ENCODE assay signal across 8 cellular contexts in the genomic region with DNA sequence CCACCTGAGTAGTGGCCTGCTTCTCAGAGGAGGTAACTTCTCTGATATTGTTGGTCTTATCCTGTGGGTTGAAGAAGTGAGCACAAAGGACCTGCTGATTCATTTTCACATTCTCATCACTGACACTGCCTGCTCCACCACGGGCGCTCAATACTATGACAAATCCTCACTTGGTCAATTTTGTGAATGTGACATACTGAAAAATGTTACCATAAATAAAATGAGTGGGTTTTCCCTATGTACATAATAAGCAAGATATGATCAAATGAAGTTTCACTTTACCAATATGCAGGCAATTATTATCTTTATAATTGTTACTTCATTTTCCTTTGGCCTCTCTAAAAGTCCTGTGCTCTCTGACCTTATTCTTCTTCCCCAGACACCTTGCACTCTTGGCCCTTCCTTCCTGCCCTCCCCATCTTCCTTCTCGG.
A peak's percentile ranks its signal among the peaks of the same experiment; 100 is the strongest.
DNase-seq lines count a peak whose midpoint lies in the region; ATAC-seq and TF ChIP-seq lines count a peak whose summit lies in the region.

No MANE protein-coding gene starts in this region.

- H3K4me3 ChIP-seq in WERI-Rb-1 (ENCODE audit: low read depth, low read length) (no peak overlapping the region), Caco-2 (ENCODE audit: low read depth, low read length) (no peak overlapping the region)

- ATAC-seq in GM19023 (IDR thresholded peaks at IDR 0.05; ENCODE audit: unreplicated experiment) (peak; percentile 84), HG03439 (IDR thresholded peaks at IDR 0.05; ENCODE audit: unreplicated experiment) (peak; percentile 79)
- ATAC-seq in activated naive CD8-positive, alpha-beta T cell treated with anti-CD3 and anti-CD28 coated beads, Interleukin-2, amount 50 U/mL, for 24 hours = peak; percentile 88

- CTCF ChIA-PET in Caco-2 (lab: Charles Lee) = no interaction called here

- H3K9me3 Mint-ChIP-seq in activated naive CD8-positive, alpha-beta T cell treated with anti-CD3 and anti-CD28 coated beads, Interleukin-2, amount 50 U/mL, for 24 hours = no peaks in the 10 kb centered on the region
- no peaks in the 10 kb centered on the region for H3K9me3 Mint-ChIP-seq in Caco-2 (ENCODE audit: unreplicated experiment)

- POLR2A ChIA-PET in Caco-2 (lab: Charles Lee) = no interaction called here

- peak overlapping the region; percentile 25 for H3K4me3 Mint-ChIP-seq in activated naive CD8-positive, alpha-beta T cell treated with anti-CD3 and anti-CD28 coated beads, Interleukin-2, amount 50 U/mL, for 24 hours
- no peak overlapping the region for H3K4me3 Mint-ChIP-seq in Caco-2 (ENCODE audit: unreplicated experiment)

- H3K4me1 ChIP-seq in Caco-2 = no peaks in the 10 kb centered on the region

- peaks cover 79% of the 10 kb centered on the region for H3K4me1 Mint-ChIP-seq in activated naive CD8-positive, alpha-beta T cell treated with anti-CD3 and anti-CD28 coated beads, Interleukin-2, amount 50 U/mL, for 24 hours
- H3K4me1 Mint-ChIP-seq in Caco-2 (ENCODE audit: low read depth, unreplicated experiment) = no peaks in the 10 kb centered on the region

- TF ChIP-seq CTCF in 22Rv1 (IDR thresholded peaks at IDR 0.05) (no peak), WERI-Rb-1 (IDR thresholded peaks at IDR 0.05; ENCODE audit: low read depth, low read length) (no peak), Caco-2 (IDR thresholded peaks at IDR 0.05; ENCODE audit: insufficient read depth in 1 of 2, low read depth in 1 of 2, low read length in 1 of 2, severe bottlenecking in 1 of 2, unreplicated experiment in 1 of 2) (no peak)

- H3K27ac Mint-ChIP-seq in activated naive CD8-positive, alpha-beta T cell treated with anti-CD3 and anti-CD28 coated beads, Interleukin-2, amount 50 U/mL, for 24 hours = peak overlapping the region; percentile 89
- H3K27ac Mint-ChIP-seq in Caco-2 (ENCODE audit: unreplicated experiment) = no peak overlapping the region

- H3K36me3 ChIP-seq in WERI-Rb-1 = no peaks in the 10 kb centered on the region
- no peaks in the 10 kb centered on the region for H3K36me3 ChIP-seq in Caco-2 (ENCODE audit: control insufficient read depth, insufficient read depth, low read length)

- H3K27ac ChIP-seq in 22Rv1 = peak overlapping the region; percentile 68
- H3K27ac ChIP-seq in WERI-Rb-1 = no peak overlapping the region

- DNase-seq in activated naive CD8-positive, alpha-beta T cell treated with anti-CD3 and anti-CD28 coated beads, Interleukin-2, amount 50 U/mL, for 24 hours = peak; percentile 45
- DNase-seq in stimulated activated CD4-positive, alpha-beta T cell treated with anti-CD3 and anti-CD28 coated beads, Interleukin-4, amount 100 ng/mL, for 24 hours = peak; percentile 56
- DNase-seq in NCI-H2081 treated with DMSO at 0.1 percent for 48 hours (lab: John Stamatoyannopoulos, UW) (no peak), WERI-Rb-1 (no peak), Caco-2 (no peak)

- H3K9me3 ChIP-seq in WERI-Rb-1 (ENCODE audit: severe bottlenecking) (no peaks in the 10 kb centered on the region), Caco-2 (no peaks in the 10 kb centered on the region)

- H3K36me3 Mint-ChIP-seq in activated naive CD8-positive, alpha-beta T cell treated with anti-CD3 and anti-CD28 coated beads, Interleukin-2, amount 50 U/mL, for 24 hours (ENCODE audit: low read depth) = no peaks in the 10 kb centered on the region
- H3K36me3 Mint-ChIP-seq in Caco-2 (ENCODE audit: insufficient read depth, unreplicated experiment) = no peaks in the 10 kb centered on the region

- H3K27me3 Mint-ChIP-seq in activated naive CD8-positive, alpha-beta T cell treated with anti-CD3 and anti-CD28 coated beads, Interleukin-2, amount 50 U/mL, for 24 hours = no peaks in the 10 kb centered on the region
- no peaks in the 10 kb centered on the region for H3K27me3 Mint-ChIP-seq in Caco-2 (ENCODE audit: insufficient read depth, unreplicated experiment)

- no peaks in the 10 kb centered on the region for H3K27me3 ChIP-seq in WERI-Rb-1 (ENCODE audit: insufficient read depth, low read depth, severe bottlenecking)
- H3K27me3 ChIP-seq in Caco-2 (replicated peaks; ENCODE audit: control insufficient read depth, insufficient read depth, low read length) = no peaks in the 10 kb centered on the region

- intact Hi-C loops in Caco-2 (cut with micrococcal nuclease; ENCODE audit: unreplicated experiment) = no loop called here

- no TSS peak for BruUV-seq in Caco-2 (replicated peaks; lab: Mats Ljungman, UMichigan)

Comparison
In these comparisons a context has a peak if more than half of its experiments do, and no peak if none do; other contexts are left out.
1. DNase-seq: peak in activated naive CD8-positive, alpha-beta T cell treated with anti-CD3 and anti-CD28 coated beads, Interleukin-2, amount 50 U/mL, for 24 hours (single experiment) and stimulated activated CD4-positive, alpha-beta T cell treated with anti-CD3 and anti-CD28 coated beads, Interleukin-4, amount 100 ng/mL, for 24 hours (single experiment); none in NCI-H2081 treated with DMSO at 0.1 percent for 48 hours (single experiment), WERI-Rb-1 (single experiment) and Caco-2 (0 of 2).
2. Peak in every context shown above with its lines, with median percentiles within 50 percentile points of each other: ATAC-seq.